ENCODE assay signal across 21 cellular contexts in the genomic region with DNA sequence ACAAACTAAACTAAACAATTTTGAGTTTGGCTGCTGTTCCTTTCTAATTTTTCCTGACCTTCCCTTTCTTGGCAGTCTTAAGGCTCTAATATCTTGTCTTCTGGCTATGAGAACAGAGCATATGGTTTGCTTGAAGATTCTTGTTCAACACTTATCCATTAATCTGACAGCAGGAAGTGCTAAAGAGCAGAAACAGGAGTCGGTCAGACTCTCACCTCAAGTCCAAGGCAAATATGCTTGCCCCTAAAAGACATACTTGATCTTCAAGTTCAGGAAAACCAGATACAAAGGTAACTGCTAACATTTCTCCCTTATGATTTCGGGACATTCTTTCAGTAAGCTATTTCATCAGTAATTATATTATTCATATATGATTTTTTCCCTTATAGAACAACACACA. TPM values are rescaled to one million over a fixed set of nuclear protein-coding genes. Genes with fewer than 3 reads are reported as not detected.
DNase-seq lines count a peak whose midpoint lies in the region; ATAC-seq and TF ChIP-seq lines count a peak whose summit lies in the region.
"Had no signal": no experiment of that assay in that cellular context is flagged by ENCODE, and none has a peak within 500 bp of the region (broad histone marks: within the 10 kb centered on the region; RNA-seq: fewer than 3 reads in every experiment).

No MANE protein-coding gene starts in this region.

- no peak overlapping the region for H3K4me3 Mint-ChIP-seq in GM23338

- ATAC-seq in left lung = peak; percentile 66
- ATAC-seq in GM18505 (IDR thresholded peaks at IDR 0.05; ENCODE audit: unreplicated experiment) = no peak
- no peak for ATAC-seq in GM23338
- ATAC-seq: A549 had no signal

- H3K36me3 Mint-ChIP-seq in GM23338 (ENCODE audit: low read depth) = no peaks in the 10 kb centered on the region

- no peak overlapping the region for H3K4me2 ChIP-seq in GM23338
- H3K4me2 ChIP-seq: A549, KMS-11 had no signal

- no peak for TF ChIP-seq POLR2A in GM18505 (IDR thresholded peaks at IDR 0.05; ENCODE audit: borderline replicate concordance, extremely low read depth, insufficient read depth, insufficient read length)

- no peak overlapping the region for H3K27ac Mint-ChIP-seq in GM23338

- no peak overlapping the region for H3K4me3 ChIP-seq in left lung
- H3K4me3 ChIP-seq in subcutaneous abdominal adipose tissue (ENCODE audit: low read depth in 1 of 5, low read length in 5 of 5) = no peak overlapping the region
- H3K4me3 ChIP-seq in GM23338 = no peak overlapping the region
- H3K4me3 ChIP-seq: A549 had no signal

- H3K79me2 ChIP-seq in GM23338 (replicated peaks; ENCODE audit: insufficient read depth) = no peaks in the 10 kb centered on the region

- no peaks in the 10 kb centered on the region for H3K36me3 ChIP-seq in left lung
- no peaks in the 10 kb centered on the region for H3K36me3 ChIP-seq in subcutaneous abdominal adipose tissue (ENCODE audit: control insufficient read depth in 5 of 5, insufficient read depth in 5 of 5, low read length in 5 of 5)
- no peaks in the 10 kb centered on the region for H3K36me3 ChIP-seq in GM23338 (ENCODE audit: insufficient read depth)

- H3K9me3 ChIP-seq in left lung (peaks cover 0 to 2% of the 10 kb centered on the region in 2 donors), subcutaneous abdominal adipose tissue (ENCODE audit: control insufficient read depth in 5 of 5, low read length in 5 of 5) (no peaks in the 10 kb centered on the region)
- H3K9me3 ChIP-seq: A549 had no signal

- H4K20me1 ChIP-seq in GM23338 (replicated peaks; ENCODE audit: insufficient read depth) = no peaks in the 10 kb centered on the region

- H2AFZ ChIP-seq in GM23338 = no peak overlapping the region

- DNase-seq in NCI-H82 (lab: John Stamatoyannopoulos, UW) = peak; percentile 24
- no peak for DNase-seq in NCI-H82 treated with DMSO at 0.1 percent for 48 hours (lab: John Stamatoyannopoulos, UW; ENCODE audit: unreplicated experiment)
- peak; percentile 4 for DNase-seq in NCI-H69 (lab: John Stamatoyannopoulos, UW)
- DNase-seq in left lung = no peak
- no peak for DNase-seq in GM23338 (ENCODE audit: low spot score)
- DNase-seq in A172 (ENCODE audit: low spot score) = no peak
- DNase-seq: C1 segment of cervical spinal cord; GF-D8; NCI-H1092; NCI-H146; NCI-H2081; NCI-H2227 treated with DMSO at 0.1 percent for 48 hours; NCI-H524 treated with DMSO at 0.1 percent for 48 hours; NK-92 treated with Interleukin-12 subunit alpha and Interleukin-12 subunit beta, amount 100 ng/mL, for 24 hours had no signal

- H3F3A ChIP-seq in GM23338 (replicated peaks; ENCODE audit: low read depth) = no peaks in the 10 kb centered on the region

- H3K4me1 ChIP-seq in left lung (peaks cover 9 to 11% of the 10 kb centered on the region in 2 donors), subcutaneous abdominal adipose tissue (ENCODE audit: control insufficient read depth in 5 of 5, insufficient read depth in 5 of 5, low read length in 5 of 5) (peaks cover 0 to 41% (median 30%) of the 10 kb centered on the region in 5 donors), GM23338 (ENCODE audit: insufficient read depth) (no peaks in the 10 kb centered on the region)
- H3K4me1 ChIP-seq: A549 had no signal

- H3K9me2 ChIP-seq in GM23338 (ENCODE audit: insufficient read depth) = no peaks in the 10 kb centered on the region

- H3K9ac ChIP-seq in subcutaneous abdominal adipose tissue (ENCODE audit: low read length in 5 of 5) = no peak overlapping the region
- H3K9ac ChIP-seq: KMS-11 had no signal

- H3K27me3 ChIP-seq in left lung (no peaks in the 10 kb centered on the region), subcutaneous abdominal adipose tissue (ENCODE audit: control insufficient read depth in 5 of 5, insufficient read depth in 4 of 5, low read length in 5 of 5) (no peaks in the 10 kb centered on the region), GM23338 (ENCODE audit: insufficient read depth) (no peaks in the 10 kb centered on the region)

- no peaks in the 10 kb centered on the region for H3K4me1 Mint-ChIP-seq in GM23338

- TF ChIP-seq CTCF in left lung (IDR thresholded peaks at IDR 0.05) (no peak), GM23338 (conservative IDR thresholded peaks at IDR 0.05; ENCODE audit: low read depth in 2 of 2) (no peak)

- no peaks in the 10 kb centered on the region; the same call in 2 of the 3 replicates for H3K9me3 Mint-ChIP-seq in GM23338

- intact Hi-C loops in left lung (cut with DNase I) = no loop called here

- H3K27ac ChIP-seq in left lung = no peak overlapping the region
- H3K27ac ChIP-seq in subcutaneous abdominal adipose tissue (ENCODE audit: low read depth, low read length) = peak overlapping the region; percentile 76
- no peak overlapping the region for H3K27ac ChIP-seq in GM23338 (ENCODE audit: low read depth)
- H3K27ac ChIP-seq: A549, KMS-11 had no signal

- no peaks in the 10 kb centered on the region for H3K27me3 Mint-ChIP-seq in GM23338 (ENCODE audit: insufficient read depth, low read depth, poor library complexity)

TF ChIP-seq in GM23338, 12 proteins besides CTCF, POLR2A, EP300 and RAD21:
- no peak for TF ChIP-seq CREB1 (CRISPR knock-in tag; IDR thresholded peaks at IDR 0.05; ENCODE audit: low read depth)
- TF ChIP-seq ZNF114 (CRISPR knock-in tag; IDR thresholded peaks at IDR 0.05) = no peak
- TF ChIP-seq STAT1 (IDR thresholded peaks at IDR 0.05; ENCODE audit: unreplicated experiment) = no peak
- no peak for TF ChIP-seq EZH2 (IDR thresholded peaks at IDR 0.05; ENCODE audit: low read depth, unreplicated experiment)

RNA-seq across cellular contexts. Expression of gene KCNJ8, which starts 52.6 kb away (rescaled TPM):
- total RNA-seq in left lung = 10 to 100 TPM; 14.3 to 20.8 TPM
- total RNA-seq in GM23338 (2014; rRNA removed; shearing (Covaris generic)) = 0.87 and 2.3 TPM in 2 replicates
- 0.82 and 1.0 TPM in 2 replicates for polyA plus RNA-seq in GM23338 (2016; fragmentation: Nextera tagmentation; extraction: Ambion mirVana)
- total RNA-seq in A172 (2014; rRNA removed; shearing (Covaris generic)) = not detected in 2 replicates
- total RNA-seq: Daoy, MCF 10A, OCI-LY7 had no signal

Comparison
In these comparisons a context has a peak if more than half of its experiments do, and no peak if none do; other contexts are left out.
1. DNase-seq: peak in NCI-H82 (single experiment) and NCI-H69 (single experiment); none in NCI-H82 treated with DMSO at 0.1 percent for 48 hours (single experiment), left lung (0 of 2), GM23338 (single experiment) and A172 (single experiment).